Comparison of ENCODE assay signal across 15 cellular contexts in the genomic region with DNA sequence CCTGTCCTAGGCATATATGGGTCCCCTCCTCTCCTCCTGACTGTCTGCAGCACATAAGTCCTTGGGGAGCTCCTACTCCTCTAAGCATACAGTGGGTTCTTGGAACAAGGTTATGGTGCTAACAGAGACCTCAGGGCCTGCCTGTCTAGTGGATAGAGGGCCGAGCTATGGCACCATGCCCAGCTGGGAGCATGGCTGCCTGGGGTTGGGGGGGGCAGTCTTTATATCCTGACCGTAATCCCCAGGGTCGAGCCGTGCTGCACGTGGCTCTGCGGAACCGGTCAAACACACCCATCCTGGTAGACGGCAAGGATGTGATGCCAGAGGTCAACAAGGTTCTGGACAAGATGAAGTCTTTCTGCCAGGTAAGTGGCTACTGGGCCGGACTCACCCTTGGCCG. TPM values are rescaled to one million over a fixed set of nuclear protein-coding genes. Genes with fewer than 3 reads are reported as not detected.
DNase-seq lines count a peak whose midpoint lies in the region; ATAC-seq and TF ChIP-seq lines count a peak whose summit lies in the region.
"Had no signal": no experiment of that assay in that cellular context is flagged by ENCODE, and none has a peak within 500 bp of the region (broad histone marks: within the 10 kb centered on the region; RNA-seq: fewer than 3 reads in every experiment).

No MANE protein-coding gene starts in this region.

- H3K36me3 ChIP-seq in left ventricle myocardium inferior (peaks cover 69% of the 10 kb centered on the region), heart right ventricle (peaks cover 0 to 73% (median 40%) of the 10 kb centered on the region in 9 donors), KOPT-K1 (ENCODE audit: insufficient read depth, low read length) (peaks cover 70% of the 10 kb centered on the region), gastrocnemius medialis (peaks cover 0 to 38% of the 10 kb centered on the region in 2 donors), left lung (peaks cover 0 to 63% of the 10 kb centered on the region in 2 donors)

- 42 to 57% methylated on average over 10 of the region's 10 CpGs for WGBS in heart right ventricle, 2 donors

- H3K9me3 Mint-ChIP-seq in activated naive CD8-positive, alpha-beta T cell treated with anti-CD3 and anti-CD28 coated beads for 36 hours: no peaks in the 10 kb centered on the region
- H3K9me3 Mint-ChIP-seq: HFFc6, neural progenitor cell had no signal

- no peaks in the 10 kb centered on the region for H3K27me3 Mint-ChIP-seq in activated naive CD8-positive, alpha-beta T cell treated with anti-CD3 and anti-CD28 coated beads for 36 hours

- H3K4me1 Mint-ChIP-seq in activated naive CD8-positive, alpha-beta T cell treated with anti-CD3 and anti-CD28 coated beads for 36 hours: peaks cover 41% of the 10 kb centered on the region

- peak overlapping the region; percentile 48 for H3K4me3 Mint-ChIP-seq in activated naive CD8-positive, alpha-beta T cell treated with anti-CD3 and anti-CD28 coated beads for 36 hours
- H3K4me3 Mint-ChIP-seq: HFFc6, neural progenitor cell had no signal

- TF ChIP-seq POLR2A in gastrocnemius medialis (IDR thresholded peaks at IDR 0.05): no peak

- H3K4me3 ChIP-seq in left ventricle myocardium inferior: peak overlapping the region; percentile 96
- H3K4me3 ChIP-seq in heart right ventricle: no peak overlapping the region
- no peak overlapping the region for H3K4me3 ChIP-seq in gastrocnemius medialis
- no peak overlapping the region for H3K4me3 ChIP-seq in left lung
- H3K4me3 ChIP-seq: breast epithelium, coronary artery, neural progenitor cell had no signal

- intact Hi-C loops in left ventricle myocardium inferior (cut with micrococcal nuclease): no loop called here
- intact Hi-C loops in heart right ventricle (cut with DNase I): loop anchor here in 1 of 10 donors (5.0 kb wide), 1 partner anchor 59 kb away; a partner anchor contains a TSS
- intact Hi-C loops in gastrocnemius medialis (cut with DNase I; ENCODE audit: low total_unique reads): no loop called here
- intact Hi-C loops in left lung (cut with DNase I): no loop called here

- H3K27ac ChIP-seq in left ventricle myocardium inferior (replicated peaks) (peak overlapping the region; percentile 94), heart right ventricle (peak overlapping the region in 4 of 10 donors; percentile 22 to 62 (median 38)), KOPT-K1 (ENCODE audit: low read depth, low read length, poor library complexity, severe bottlenecking) (peak overlapping the region; percentile 15), gastrocnemius medialis (peak overlapping the region; percentile 84 to 99 (median 88)), left lung (no peak overlapping the region)
- H3K27ac ChIP-seq: breast epithelium, coronary artery, neural progenitor cell had no signal

- H3K36me3 Mint-ChIP-seq in activated naive CD8-positive, alpha-beta T cell treated with anti-CD3 and anti-CD28 coated beads for 36 hours: peaks cover 57% of the 10 kb centered on the region

- H3K27me3 ChIP-seq in left ventricle myocardium inferior (ENCODE audit: low read depth) (no peaks in the 10 kb centered on the region), heart right ventricle (no peaks in the 10 kb centered on the region), gastrocnemius medialis (no peaks in the 10 kb centered on the region), left lung (no peaks in the 10 kb centered on the region)
- H3K27me3 ChIP-seq: breast epithelium, neural progenitor cell had no signal

- no peak for DNase-seq in left ventricle myocardium inferior
- DNase-seq in heart right ventricle: no peak
- DNase-seq in activated naive CD8-positive, alpha-beta T cell treated with anti-CD3 and anti-CD28 coated beads for 36 hours: no peak
- DNase-seq in gastrocnemius medialis: no peak
- no peak for DNase-seq in left lung
- DNase-seq in NCI-H1417 (lab: John Stamatoyannopoulos, UW): no peak
- DNase-seq in HCEC 1CT: no peak
- DNase-seq: HFFc6, IMR-90, NCI-H1694, NCI-H69 had no signal

- peak overlapping the region; percentile 45 for H3K27ac Mint-ChIP-seq in activated naive CD8-positive, alpha-beta T cell treated with anti-CD3 and anti-CD28 coated beads for 36 hours
- H3K27ac Mint-ChIP-seq: HFFc6, neural progenitor cell had no signal

- H3K4me1 ChIP-seq in left ventricle myocardium inferior (peaks cover 71% of the 10 kb centered on the region), heart right ventricle (peaks cover 17 to 65% (median 51%) of the 10 kb centered on the region in 9 donors), gastrocnemius medialis (peaks cover 58 to 61% of the 10 kb centered on the region in 2 donors), left lung (peaks cover 11 to 33% of the 10 kb centered on the region in 2 donors)

- TF ChIP-seq CTCF in left ventricle myocardium inferior (IDR thresholded peaks at IDR 0.05; ENCODE audit: borderline replicate concordance) (no peak), heart right ventricle (IDR thresholded peaks at IDR 0.05) (no peak), gastrocnemius medialis (IDR thresholded peaks at IDR 0.05 in 4 of 5, conservative IDR thresholded peaks at IDR 0.05 in 1 of 5) (no peak), left lung (IDR thresholded peaks at IDR 0.05) (no peak)

- ATAC-seq in heart right ventricle (no peak), gastrocnemius medialis (no peak), left lung (no peak)

- H3K9me3 ChIP-seq in left ventricle myocardium inferior (replicated peaks): no peaks in the 10 kb centered on the region
- no peaks in the 10 kb centered on the region for H3K9me3 ChIP-seq in heart right ventricle
- H3K9me3 ChIP-seq in KOPT-K1 (ENCODE audit: insufficient read depth, low read length, poor library complexity, severe bottlenecking): no peaks in the 10 kb centered on the region
- no peaks in the 10 kb centered on the region for H3K9me3 ChIP-seq in gastrocnemius medialis
- H3K9me3 ChIP-seq in left lung: no peaks in the 10 kb centered on the region
- H3K9me3 ChIP-seq: breast epithelium had no signal

- in situ Hi-C loops in gastrocnemius medialis (cut with MboI; ENCODE audit: low sequenced_read_pairs in 4 of 4): no loop called here

RNA-seq across cellular contexts. Expression of a gene that starts 3.3 kb away (rescaled TPM):
- 473 TPM for total RNA-seq in left ventricle myocardium inferior
- 100 to 1,000 TPM; 517 to 711 (median 563) TPM for total RNA-seq in heart right ventricle
- 100 to 1,000 TPM; 178 to 205 TPM for polyA plus RNA-seq in heart right ventricle
- total RNA-seq in activated naive CD8-positive, alpha-beta T cell treated with anti-CD3 and anti-CD28 coated beads for 36 hours: 100 to 1,000 TPM; 698 to 708 TPM
- total RNA-seq in gastrocnemius medialis: 100 to 1,000 TPM in 3 of 4 donors, 10 to 100 TPM in 1; 83.2 to 231 (median 173) TPM
- 100 to 1,000 TPM; 189 to 248 TPM for total RNA-seq in left lung

RNA-seq across cellular contexts. Expression of a gene that starts 35.9 kb away (rescaled TPM):
- total RNA-seq in left ventricle myocardium inferior (12.8 TPM), heart right ventricle (10 to 100 TPM in 2 of 10 donors, 1 to 10 TPM in 8; 7.1 to 12.2 (median 9.3) TPM), gastrocnemius medialis (10 to 100 TPM; 18.1 to 49.8 (median 25.1) TPM), left lung (10 to 100 TPM in 1 of 2 donors, 1 to 10 TPM in 1; 5.0 to 11.4 TPM)
- 10 to 100 TPM in 1 of 2 donors, 1 to 10 TPM in 1; 7.1 to 15.3 TPM for polyA plus RNA-seq in heart right ventricle
- 10 to 100 TPM; 42.0 to 43.7 TPM for total RNA-seq in activated naive CD8-positive, alpha-beta T cell treated with anti-CD3 and anti-CD28 coated beads for 36 hours

RNA-seq across cellular contexts. Expression of a gene that starts 59.8 kb away (rescaled TPM):
- total RNA-seq in left ventricle myocardium inferior (44.0 TPM), heart right ventricle (10 to 100 TPM; 38.8 to 74.4 (median 53.1) TPM), gastrocnemius medialis (100 to 1,000 TPM in 3 of 4 donors, 10 to 100 TPM in 1; 89.3 to 106 (median 102) TPM), left lung (10 to 100 TPM; 61.1 to 69.1 TPM)
- 10 to 100 TPM; 36.1 to 50.8 TPM for polyA plus RNA-seq in heart right ventricle
- 100 to 1,000 TPM; 174 to 177 TPM for total RNA-seq in activated naive CD8-positive, alpha-beta T cell treated with anti-CD3 and anti-CD28 coated beads for 36 hours

Comparison
In these comparisons a context has a peak if more than half of its experiments do, and no peak if none do; other contexts are left out.
1. H3K27ac ChIP-seq: peak in left ventricle myocardium inferior (single experiment), KOPT-K1 (single experiment) and gastrocnemius medialis (4 of 4); none in left lung (0 of 2).